In the genomic region with DNA sequence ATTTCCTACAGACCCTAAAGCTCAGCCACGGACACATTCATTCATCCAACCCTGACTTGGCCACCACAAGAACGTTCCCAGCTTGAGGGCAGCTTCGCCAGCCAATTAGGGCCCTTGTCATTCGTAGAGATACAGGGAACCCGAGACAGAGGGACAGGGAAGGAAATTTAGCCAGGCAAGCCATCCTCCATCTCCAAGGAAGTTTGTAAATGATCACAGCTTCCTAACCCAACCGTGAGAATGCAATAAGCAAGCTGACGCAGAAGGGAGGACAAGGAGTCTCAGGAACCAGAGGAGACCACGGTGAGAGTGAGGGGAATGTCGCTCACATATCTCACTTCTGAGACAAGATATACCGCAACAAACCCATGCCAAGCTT, we compare ENCODE assay signal across 9 cellular contexts. TPM values are rescaled to one million over a fixed set of nuclear protein-coding genes. Genes with fewer than 3 reads are reported as not detected.
DNase-seq lines count a peak whose midpoint lies in the region; ATAC-seq and TF ChIP-seq lines count a peak whose summit lies in the region.
"Had no signal": no experiment of that assay in that cellular context is flagged by ENCODE, and none has a peak within 500 bp of the region (broad histone marks: within the 10 kb centered on the region; RNA-seq: fewer than 3 reads in every experiment).

No MANE protein-coding gene starts in this region.

- peaks cover 59% of the 10 kb centered on the region for H3K79me2 ChIP-seq in mesendoderm (ENCODE audit: control insufficient read depth, insufficient read depth, low read length)

- H4K5ac ChIP-seq in mesendoderm (ENCODE audit: low read length): no peak overlapping the region

- intact Hi-C loops in right cardiac atrium (cut with DNase I): loop anchor here in 3 of 4 donors (5.0 to 10.0 kb wide), 3 partner anchors 71 to 151 kb away; partner anchors contain the start of gene EFHC1 (in 1 of the 3)
- intact Hi-C loops in left cardiac atrium (cut with DNase I): loop anchor here (5.0 to 10.0 kb wide), 2 partner anchors 71 to 158 kb away; no protein-coding TSS in a partner anchor

- H2AK5ac ChIP-seq in mesendoderm (ENCODE audit: low read length): no peak overlapping the region

- H3K27me3 ChIP-seq in right cardiac atrium (ENCODE audit: control insufficient read depth, insufficient read depth) (no peaks in the 10 kb centered on the region), brain microvascular endothelial cell (replicated peaks) (no peaks in the 10 kb centered on the region), mesendoderm (ENCODE audit: insufficient read depth, low read length, poor library complexity) (no peaks in the 10 kb centered on the region)

- TF ChIP-seq CTCF in brain microvascular endothelial cell (IDR thresholded peaks at IDR 0.05; ENCODE audit: low read depth, low read length, missing control alignments): no peak

- H3K23ac ChIP-seq in mesendoderm (ENCODE audit: low read length): no peak overlapping the region

- DNase-seq in right cardiac atrium: no peak
- DNase-seq in left cardiac atrium: no peak
- no peak for DNase-seq in brain microvascular endothelial cell
- no peak for DNase-seq in mesendoderm
- no peak for DNase-seq in NK-92 (lab: John Stamatoyannopoulos, UW; ENCODE audit: unreplicated experiment)
- no peak for DNase-seq in NCI-H524 treated with DMSO at 0.1 percent for 48 hours (lab: John Stamatoyannopoulos, UW)
- no peak for DNase-seq in NCI-H2081 treated with DMSO at 0.1 percent for 48 hours (lab: John Stamatoyannopoulos, UW)
- DNase-seq: amniotic stem cell had no signal

- H3K9me3 ChIP-seq in right cardiac atrium (ENCODE audit: control insufficient read depth, low read length): no peaks in the 10 kb centered on the region

- H2BK5ac ChIP-seq in mesendoderm (ENCODE audit: low read length): no peak overlapping the region

- H3K36me3 ChIP-seq in brain microvascular endothelial cell (replicated peaks) (peaks cover 11% of the 10 kb centered on the region), mesendoderm (ENCODE audit: control insufficient read depth, insufficient read depth, low read length) (no peaks in the 10 kb centered on the region)

- H2BK120ac ChIP-seq in mesendoderm (ENCODE audit: low read depth, low read length): no peak overlapping the region

- 30% methylated on average over 10 of the region's 10 CpGs for WGBS in right cardiac atrium
- no CpG with 5 or more reads among the region's 10 CpGs for WGBS in mesendoderm (ENCODE audit: extremely low coverage, insufficient coverage, low lambda C conversion rate)

- no peak overlapping the region for H2BK15ac ChIP-seq in mesendoderm (replicated peaks; ENCODE audit: low read depth)

- H3K4me3 ChIP-seq in right cardiac atrium (ENCODE audit: low read length): peak overlapping the region; percentile 83
- H3K4me3 ChIP-seq in brain microvascular endothelial cell (ENCODE audit: low read depth, low read length): peak overlapping the region; percentile 97
- H3K4me3 ChIP-seq in mesendoderm (ENCODE audit: low read length): peak overlapping the region; percentile 0

- ATAC-seq in right cardiac atrium: no peak
- no peak for ATAC-seq in left cardiac atrium
- ATAC-seq in GM18519 (IDR thresholded peaks at IDR 0.05; ENCODE audit: low FRiP score, unreplicated experiment): no peak

- peak overlapping the region; percentile 82 for H3K27ac ChIP-seq in right cardiac atrium (ENCODE audit: low read length)
- peak overlapping the region; percentile 92 for H3K27ac ChIP-seq in brain microvascular endothelial cell
- H3K27ac ChIP-seq in mesendoderm (ENCODE audit: low read depth, low read length): no peak overlapping the region

- H3K18ac ChIP-seq in mesendoderm (ENCODE audit: low read length): no peak overlapping the region

- in situ Hi-C loops in brain microvascular endothelial cell (cut with HindIII; ENCODE audit: low pct_ligation_motif_present, low sequenced_read_pairs): no loop called here

- H3K4me1 ChIP-seq in right cardiac atrium (ENCODE audit: control insufficient read depth, insufficient read depth, low read length) (peaks cover 23% of the 10 kb centered on the region), mesendoderm (ENCODE audit: control insufficient read depth, low read depth, low read length) (peaks cover 34% of the 10 kb centered on the region)

- peak overlapping the region; percentile 92 for H3K9ac ChIP-seq in mesendoderm (ENCODE audit: low read length)

- H3K79me1 ChIP-seq in mesendoderm (ENCODE audit: low read length): peaks cover 38% of the 10 kb centered on the region

- H4K8ac ChIP-seq in mesendoderm (ENCODE audit: low read depth, low read length): no peak overlapping the region

- peak overlapping the region; percentile 94 for H3K56ac ChIP-seq in mesendoderm (ENCODE audit: low read length)

- H3K4me2 ChIP-seq in mesendoderm (ENCODE audit: low read length): peak overlapping the region; percentile 93

- no peak overlapping the region for H3K4ac ChIP-seq in mesendoderm (ENCODE audit: low read depth, low read length)

RNA-seq across cellular contexts. Expression of gene TRAM2, which starts 1.4 kb away (rescaled TPM):
- total RNA-seq in right cardiac atrium: 10 to 100 TPM; 14.5 to 18.2 (median 15.2) TPM
- 7.1 TPM for polyA plus RNA-seq in right cardiac atrium
- 10 to 100 TPM; 14.1 to 19.2 TPM for total RNA-seq in left cardiac atrium
- polyA plus RNA-seq in mesendoderm (2013, experiment 1 of 2): 39.3 TPM
- polyA plus RNA-seq in mesendoderm (2013, experiment 2 of 2): 39.0 TPM

Comparison
In these comparisons a context has a peak if more than half of its experiments do, and no peak if none do; other contexts are left out.
1. H3K4me3 ChIP-seq: peak in every context shown above with its lines; median percentile 97 in brain microvascular endothelial cell; 83 in right cardiac atrium; 0 in mesendoderm.